Comparison of ENCODE assay signal across 8 cellular contexts in genomic region chrX:155048997-155049619, GRCh38. TPM values are rescaled to one million over a fixed set of nuclear protein-coding genes. Genes with fewer than 3 reads are reported as not detected.
DNase-seq lines count a peak whose midpoint lies in the region; ATAC-seq, FAIRE-seq and TF ChIP-seq lines count a peak whose summit lies in the region.

No MANE protein-coding gene starts in this region.

- 24% methylated on average over 8 of the region's 9 CpGs for WGBS in right lobe of liver (ENCODE audit: insufficient coverage, low coverage, low lambda C conversion rate, missing lambda C conversion rate)

- no peak overlapping the region for H3K27ac ChIP-seq in right lobe of liver
- no peak overlapping the region for H3K27ac ChIP-seq in tibial artery

- no peaks in the 10 kb centered on the region for H3K27me3 ChIP-seq in right lobe of liver
- H3K27me3 ChIP-seq in tibial artery = no peaks in the 10 kb centered on the region

- no peak for TF ChIP-seq POLR2A in right lobe of liver (IDR thresholded peaks at IDR 0.05)

- H3K36me3 ChIP-seq in right lobe of liver (no peaks in the 10 kb centered on the region), tibial artery (peaks cover 0 to 6% (median 0%) of the 10 kb centered on the region in 3 donors)

- TF ChIP-seq CTCF in D721Med (IDR thresholded peaks at IDR 0.05; ENCODE audit: insufficient read depth, missing control alignments) (peak; percentile 51), right lobe of liver (IDR thresholded peaks at IDR 0.05) (peak; percentile 42 to 60 (median 55)), tibial artery (IDR thresholded peaks at IDR 0.05) (peak; percentile 20 to 49)

- H3K4me1 ChIP-seq in right lobe of liver (peaks cover 0 to 7% (median 3%) of the 10 kb centered on the region in 4 donors), tibial artery (no peaks in the 10 kb centered on the region)

- H3K4me3 ChIP-seq in right lobe of liver (no peak overlapping the region), tibial artery (no peak overlapping the region)

- DNase-seq in D721Med (ENCODE audit: insufficient read length, low spot score) (no peak), HT-29 (ENCODE audit: low spot score) (peak; percentile 63), T follicular helper cell (ENCODE audit: low read depth) (peak; percentile 31), right lobe of liver (peak in 2 of 3 donors; percentile 55 to 61), tibial artery (no peak), NCI-H1048 (lab: John Stamatoyannopoulos, UW) (no peak)
- peak; percentile 36 for DNase-seq in central memory CD4-positive, alpha-beta T cell

- intact Hi-C loops in right lobe of liver (cut with DNase I) (no loop called here), tibial artery (cut with DNase I; ENCODE audit: low total_unique reads) (no loop called here)

- no peak for FAIRE-seq in D721Med (lab: Jason Lieb, UNC)

- H3K9me3 ChIP-seq in right lobe of liver (no peaks in the 10 kb centered on the region), tibial artery (no peaks in the 10 kb centered on the region)

- peak; percentile 43 to 78 (median 64) for ATAC-seq in right lobe of liver
- no peak for ATAC-seq in GM21528 (IDR thresholded peaks at IDR 0.05; ENCODE audit: low FRiP score, unreplicated experiment)

RNA-seq across cellular contexts. Expression of gene CMC4, which starts 21.8 kb away (rescaled TPM):
- total RNA-seq in HT-29 (2014; rRNA removed; shearing (Covaris generic)) = 5.3 and 11.0 TPM in 2 replicates
- total RNA-seq in right lobe of liver = 10 to 100 TPM in 2 of 6 experiments, 1 to 10 TPM in 4; 3.9 to 12.2 (median 7.6) TPM

RNA-seq across cellular contexts. Expression of gene MTCP1, which starts 21.8 kb away (rescaled TPM):
- total RNA-seq in HT-29 (2014; rRNA removed; shearing (Covaris generic)) = 2.7 and 8.0 TPM in 2 replicates
- 10 to 100 TPM in 4 of 6 experiments, 1 to 10 TPM in 1, under 1 TPM in 1; 0.98 to 26.8 (median 16.6) TPM for total RNA-seq in right lobe of liver

RNA-seq across cellular contexts. Expression of gene BRCC3, which starts 22.2 kb away (rescaled TPM):
- total RNA-seq in HT-29 (2014; rRNA removed; shearing (Covaris generic)) = 12.0 and 20.4 TPM in 2 replicates
- 10 to 100 TPM; 10.1 to 13.4 (median 10.5) TPM for total RNA-seq in right lobe of liver

RNA-seq across cellular contexts. Expression of gene FUNDC2, which starts 22.5 kb away (rescaled TPM):
- total RNA-seq in HT-29 (2014; rRNA removed; shearing (Covaris generic)) = 49.8 and 69.5 TPM in 2 replicates
- total RNA-seq in right lobe of liver = 10 to 100 TPM; 24.2 to 70.5 (median 39.7) TPM

RNA-seq across cellular contexts. Expression of gene F8, which starts 26.6 kb away (rescaled TPM):
- total RNA-seq in HT-29 (2014; rRNA removed; shearing (Covaris generic)) = 0.03 and 0.41 TPM in 2 replicates
- 10 to 100 TPM; 19.4 to 36.2 (median 26.3) TPM for total RNA-seq in right lobe of liver

Comparison
In these comparisons a context has a peak if more than half of its experiments do, and no peak if none do; other contexts are left out.
1. DNase-seq: peak in HT-29 (single experiment), T follicular helper cell (single experiment), central memory CD4-positive, alpha-beta T cell (single experiment) and right lobe of liver (2 of 3); none in D721Med (single experiment), tibial artery (0 of 2) and NCI-H1048 (single experiment).
2. Peak in every context shown above with its lines, with median percentiles within 50 percentile points of each other: CTCF ChIP-seq.